In the genomic region with DNA sequence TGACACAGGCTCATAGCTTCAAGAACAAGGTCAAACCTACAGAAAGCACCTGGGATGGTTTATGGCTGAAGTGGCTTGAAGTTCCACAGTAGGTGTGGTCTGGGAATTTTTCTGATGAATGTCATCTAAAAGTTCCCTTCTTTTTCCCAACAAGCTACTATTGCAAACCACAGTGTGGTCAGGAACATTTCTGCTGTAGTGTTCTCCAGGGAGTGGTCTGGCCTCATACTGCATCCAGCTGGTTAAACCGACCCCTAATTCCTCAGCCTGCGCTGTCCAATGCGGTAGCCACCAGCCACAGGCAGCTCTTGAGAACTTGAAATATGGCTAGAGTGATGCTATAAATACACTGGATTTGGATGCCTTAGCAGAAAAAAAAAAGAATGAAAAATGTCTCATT, we compare ENCODE assay signal across 27 cellular contexts.
A peak's percentile ranks its signal among the peaks of the same experiment; 100 is the strongest.
DNase-seq lines count a peak whose midpoint lies in the region; ATAC-seq, FAIRE-seq and TF ChIP-seq lines count a peak whose summit lies in the region.
"Had no signal": no experiment of that assay in that cellular context is flagged by ENCODE, and none has a peak within 500 bp of the region (broad histone marks: within the 10 kb centered on the region; RNA-seq: fewer than 3 reads in every experiment).

No MANE protein-coding gene starts in this region.

- ATAC-seq in GM21367 (IDR thresholded peaks at IDR 0.05; ENCODE audit: unreplicated experiment) (no peak), GM21360 (IDR thresholded peaks at IDR 0.05; ENCODE audit: unreplicated experiment) (no peak)
- ATAC-seq in stimulated activated naive B cell treated with anti-CD40 and anti-IgM and Interleukin-4, amounts not matched to agents 10 μg/mL and 1 μg/mL and 100 μg/mL, for 72 hours (replicated peaks): no peak
- ATAC-seq: activated T-cell treated with anti-CD3 and anti-CD28 coated beads, Interleukin-2, amount 50 U/mL, for 4 hours; gastroesophageal sphincter; lower lobe of right lung; sciatic nerve had no signal

- CTCF ChIA-PET in mammary epithelial cell (lab: Charles Lee; ENCODE audit: low non-redundant PET): no interaction called here

- no peak overlapping the region for H3K27ac ChIP-seq in mammary epithelial cell (ENCODE audit: insufficient read depth, low read depth, low read length)
- H3K27ac ChIP-seq in breast epithelium: no peak overlapping the region
- H3K27ac ChIP-seq in astrocyte (ENCODE audit: low read depth, low read length): no peak overlapping the region
- H3K27ac ChIP-seq: 22Rv1, gastroesophageal sphincter, lower lobe of right lung, neural progenitor cell had no signal

- H2AFZ ChIP-seq in mammary epithelial cell (ENCODE audit: low read depth, low read length) (no peak overlapping the region), astrocyte (ENCODE audit: low read depth, low read length) (no peak overlapping the region)
- H2AFZ ChIP-seq: neural progenitor cell had no signal

- no peaks in the 10 kb centered on the region for H3K9me3 ChIP-seq in mammary epithelial cell (replicated peaks; ENCODE audit: insufficient read depth, low read length)
- no peaks in the 10 kb centered on the region for H3K9me3 ChIP-seq in breast epithelium
- H3K9me3 ChIP-seq in astrocyte (ENCODE audit: insufficient read depth, low read depth, low read length): no peaks in the 10 kb centered on the region
- H3K9me3 ChIP-seq: gastroesophageal sphincter, lower lobe of right lung had no signal

- H3K4me3 ChIP-seq in mammary epithelial cell (replicated peaks in 1 of 3; ENCODE audit: insufficient read depth in 1 of 3, low read depth in 2 of 3, low read length in 3 of 3): no peak overlapping the region
- H3K4me3 ChIP-seq in breast epithelium: no peak overlapping the region
- no peak overlapping the region for H3K4me3 ChIP-seq in astrocyte (ENCODE audit: insufficient read depth, low read depth, low read length)
- no peak overlapping the region for H3K4me3 ChIP-seq in fibroblast of villous mesenchyme (ENCODE audit: low read depth, low read length)
- H3K4me3 ChIP-seq: gastroesophageal sphincter, lower lobe of right lung, neural progenitor cell had no signal

- TF ChIP-seq CTCF in mammary epithelial cell (conservative IDR thresholded peaks at IDR 0.05 in 1 of 2, IDR thresholded peaks at IDR 0.05 in 1 of 2; ENCODE audit: extremely low read depth in 1 of 2, insufficient read depth in 1 of 2, low read depth in 1 of 2, low read length in 2 of 2) (no peak), breast epithelium (IDR thresholded peaks at IDR 0.05) (no peak), astrocyte (IDR thresholded peaks at IDR 0.05; ENCODE audit: insufficient read depth, low read depth, low read length) (no peak), fibroblast of villous mesenchyme (IDR thresholded peaks at IDR 0.05; ENCODE audit: insufficient read depth, low read depth, low read length) (no peak)

- H4K20me1 ChIP-seq in mammary epithelial cell (ENCODE audit: insufficient read depth, low read length) (no peaks in the 10 kb centered on the region), astrocyte (ENCODE audit: insufficient read depth, low read length) (no peaks in the 10 kb centered on the region)

- WGBS in mammary epithelial cell (ENCODE audit: low coverage, missing lambda C conversion rate): 97% methylated on average over 3 of the region's 3 CpGs

- in situ Hi-C loops in mammary epithelial cell (cut with MboI; ENCODE audit: low sequenced_read_pairs in 2 of 2): no loop called here

- H3K4me2 ChIP-seq in mammary epithelial cell (ENCODE audit: insufficient read depth, low read depth, low read length) (no peak overlapping the region), astrocyte (ENCODE audit: low read length) (no peak overlapping the region)
- H3K4me2 ChIP-seq: neural progenitor cell had no signal

- intact Hi-C loops in mammary epithelial cell (cut with micrococcal nuclease): no loop called here
- intact Hi-C loops in breast epithelium (cut with DNase I; ENCODE audit: low total_unique reads): no loop called here

- DNase-seq in mammary epithelial cell (peak; percentile 25), breast epithelium (ENCODE audit: low spot score in 2 of 2) (no peak), astrocyte (ENCODE audit: low read depth) (peak; percentile 93), fibroblast of villous mesenchyme (ENCODE audit: low read depth) (peak; percentile 60), urothelium cell line (ENCODE audit: low spot score) (peak; percentile 27)
- DNase-seq in stimulated activated naive B cell treated with anti-CD40 and anti-IgM and Interleukin-4, amounts not matched to agents 10 μg/mL and 1 μg/mL and 100 μg/mL, for 72 hours: no peak
- DNase-seq: activated CD4-positive, alpha-beta T cell treated with anti-CD3 and anti-CD28 coated beads for 4 hours; activated naive CD4-positive, alpha-beta T cell treated with anti-CD3 and anti-CD28 coated beads for 36 hours; activated T-cell treated with anti-CD3 and anti-CD28 coated beads, Interleukin-2, amount 50 U/mL, for 4 hours; DMS53; GF-D8; Kasumi-1; lower lobe of right lung; NCI-H1048; NCI-H1930; RPMI8226; T-helper 2 cell had no signal

- H3K27me3 Mint-ChIP-seq in astrocyte (ENCODE audit: low read depth, unreplicated experiment): peaks cover 4% of the 10 kb centered on the region
- H3K27me3 Mint-ChIP-seq in stimulated activated naive B cell treated with anti-CD40 and anti-IgM and Interleukin-4, amounts not matched to agents 10 μg/mL and 1 μg/mL and 100 μg/mL, for 72 hours: peaks cover 13 to 18% of the 10 kb centered on the region in 2 donors

- peak overlapping the region; percentile 55 for H3K27ac Mint-ChIP-seq in astrocyte (ENCODE audit: unreplicated experiment)
- H3K27ac Mint-ChIP-seq in stimulated activated naive B cell treated with anti-CD40 and anti-IgM and Interleukin-4, amounts not matched to agents 10 μg/mL and 1 μg/mL and 100 μg/mL, for 72 hours: no peak overlapping the region
- H3K27ac Mint-ChIP-seq: activated naive CD4-positive, alpha-beta T cell treated with anti-CD3 and anti-CD28 coated beads for 36 hours; B cell; type B pancreatic cell had no signal

- TF ChIP-seq POLR2A in breast epithelium (IDR thresholded peaks at IDR 0.05): no peak

- H3K27me3 ChIP-seq in mammary epithelial cell (ENCODE audit: insufficient read depth, low read length): no peaks in the 10 kb centered on the region
- no peaks in the 10 kb centered on the region for H3K27me3 ChIP-seq in breast epithelium
- H3K27me3 ChIP-seq in astrocyte (ENCODE audit: insufficient read depth, low read length): no peaks in the 10 kb centered on the region
- H3K27me3 ChIP-seq: gastroesophageal sphincter, neural progenitor cell had no signal

- H3K79me2 ChIP-seq in mammary epithelial cell (ENCODE audit: insufficient read depth, low read length) (no peaks in the 10 kb centered on the region), astrocyte (ENCODE audit: insufficient read depth, low read length) (no peaks in the 10 kb centered on the region)

- no peak overlapping the region for H3K4me3 Mint-ChIP-seq in astrocyte (ENCODE audit: unreplicated experiment)
- H3K4me3 Mint-ChIP-seq in stimulated activated naive B cell treated with anti-CD40 and anti-IgM and Interleukin-4, amounts not matched to agents 10 μg/mL and 1 μg/mL and 100 μg/mL, for 72 hours: no peak overlapping the region
- H3K4me3 Mint-ChIP-seq: activated naive CD4-positive, alpha-beta T cell treated with anti-CD3 and anti-CD28 coated beads for 36 hours; activated T-cell treated with anti-CD3 and anti-CD28 coated beads, Interleukin-2, amount 50 U/mL, for 4 hours; B cell; neural progenitor cell; type B pancreatic cell had no signal

- no TSS peak for BruUV-seq in mammary epithelial cell (replicated peaks; lab: Mats Ljungman, UMichigan)

- H3K36me3 Mint-ChIP-seq in astrocyte (ENCODE audit: low read depth, unreplicated experiment): no peaks in the 10 kb centered on the region
- no peaks in the 10 kb centered on the region for H3K36me3 Mint-ChIP-seq in stimulated activated naive B cell treated with anti-CD40 and anti-IgM and Interleukin-4, amounts not matched to agents 10 μg/mL and 1 μg/mL and 100 μg/mL, for 72 hours
- H3K36me3 Mint-ChIP-seq: neural progenitor cell, type B pancreatic cell had no signal

- FAIRE-seq in astrocyte (lab: Jason Lieb, UNC) (no peak), urothelium cell line (lab: Jason Lieb, UNC) (no peak)
- FAIRE-seq: H54, keratinocyte had no signal

- H3K36me3 ChIP-seq in mammary epithelial cell (ENCODE audit: insufficient read depth, low read length) (no peaks in the 10 kb centered on the region), breast epithelium (no peaks in the 10 kb centered on the region), astrocyte (ENCODE audit: insufficient read depth, low read length) (no peaks in the 10 kb centered on the region)
- H3K36me3 ChIP-seq: gastroesophageal sphincter, lower lobe of right lung, neural progenitor cell had no signal

- peaks cover 20% of the 10 kb centered on the region for H3K4me1 Mint-ChIP-seq in astrocyte (ENCODE audit: low read depth, unreplicated experiment)
- H3K4me1 Mint-ChIP-seq in stimulated activated naive B cell treated with anti-CD40 and anti-IgM and Interleukin-4, amounts not matched to agents 10 μg/mL and 1 μg/mL and 100 μg/mL, for 72 hours: peaks cover 2 to 7% of the 10 kb centered on the region in 2 donors
- H3K4me1 Mint-ChIP-seq: neural progenitor cell had no signal

- no peaks in the 10 kb centered on the region for H3K9me3 Mint-ChIP-seq in astrocyte (ENCODE audit: unreplicated experiment)
- no peaks in the 10 kb centered on the region for H3K9me3 Mint-ChIP-seq in stimulated activated naive B cell treated with anti-CD40 and anti-IgM and Interleukin-4, amounts not matched to agents 10 μg/mL and 1 μg/mL and 100 μg/mL, for 72 hours
- H3K9me3 Mint-ChIP-seq: activated naive CD4-positive, alpha-beta T cell treated with anti-CD3 and anti-CD28 coated beads for 36 hours; activated T-cell treated with anti-CD3 and anti-CD28 coated beads, Interleukin-2, amount 50 U/mL, for 4 hours; neural progenitor cell; type B pancreatic cell had no signal

- dilution Hi-C loops in mammary epithelial cell (cut with HindIII; ENCODE audit: low sequenced_read_pairs): no loop called here

- H3K9ac ChIP-seq in mammary epithelial cell (ENCODE audit: insufficient read depth, low read length) (no peak overlapping the region), astrocyte (ENCODE audit: low read length) (no peak overlapping the region)
- H3K9ac ChIP-seq: neural progenitor cell had no signal

- no peaks in the 10 kb centered on the region for H3K4me1 ChIP-seq in mammary epithelial cell (ENCODE audit: insufficient read depth, low read length)
- H3K4me1 ChIP-seq in breast epithelium: no peaks in the 10 kb centered on the region
- H3K4me1 ChIP-seq in astrocyte (ENCODE audit: insufficient read depth, low read length): no peaks in the 10 kb centered on the region
- H3K4me1 ChIP-seq: gastroesophageal sphincter, lower lobe of right lung, neural progenitor cell had no signal

Comparison
In these comparisons a context has a peak if more than half of its experiments do, and no peak if none do; other contexts are left out.
1. DNase-seq: peak in mammary epithelial cell (single experiment), astrocyte (single experiment), fibroblast of villous mesenchyme (single experiment) and urothelium cell line (single experiment); none in breast epithelium (0 of 2) and stimulated activated naive B cell treated with anti-CD40 and anti-IgM and Interleukin-4, amounts not matched to agents 10 μg/mL and 1 μg/mL and 100 μg/mL, for 72 hours (single experiment).